ENCODE assay signal across 35 cellular contexts in the genomic region with DNA sequence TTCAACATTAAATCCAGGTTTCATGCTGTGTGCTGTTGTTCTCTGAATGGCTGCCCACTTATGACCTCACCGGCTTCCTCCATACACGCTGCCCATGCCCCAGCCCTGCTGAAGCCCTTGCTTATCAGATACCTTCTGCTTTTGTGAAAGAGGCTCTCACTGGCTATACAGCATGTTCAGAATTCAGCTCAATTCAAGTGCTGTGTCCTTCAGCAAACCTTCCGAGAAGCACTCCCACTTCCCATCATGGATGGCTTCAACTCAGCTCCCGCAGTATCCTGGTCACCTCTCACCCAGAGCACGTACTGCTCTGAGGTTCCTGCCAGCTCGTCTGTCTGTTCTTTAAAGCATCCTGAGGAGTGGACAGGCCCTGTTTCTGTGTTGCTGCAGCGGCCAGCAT. TPM values are rescaled to one million over a fixed set of nuclear protein-coding genes. Genes with fewer than 3 reads are reported as not detected.
A peak's percentile ranks its signal among the peaks of the same experiment; 100 is the strongest.
DNase-seq lines count a peak whose midpoint lies in the region; ATAC-seq, FAIRE-seq and TF ChIP-seq lines count a peak whose summit lies in the region.
"Had no signal": no experiment of that assay in that cellular context is flagged by ENCODE, and none has a peak within 500 bp of the region (broad histone marks: within the 10 kb centered on the region; RNA-seq: fewer than 3 reads in every experiment).

No MANE protein-coding gene starts in this region.

- no peak for TF ChIP-seq CTCF in WERI-Rb-1 (IDR thresholded peaks at IDR 0.05; ENCODE audit: low read depth, low read length)
- no peak for TF ChIP-seq CTCF in heart left ventricle (IDR thresholded peaks at IDR 0.05)
- no peak for TF ChIP-seq CTCF in D721Med (IDR thresholded peaks at IDR 0.05; ENCODE audit: insufficient read depth, missing control alignments)

- no peak overlapping the region for H3K18ac ChIP-seq in neuronal stem cell (ENCODE audit: low read length)

- H3K4ac ChIP-seq in neuronal stem cell (ENCODE audit: low read length): no peak overlapping the region

- H4K8ac ChIP-seq in neuronal stem cell (ENCODE audit: low read depth, low read length): no peak overlapping the region

- H3K36me3 ChIP-seq in WERI-Rb-1: peaks cover 40% of the 10 kb centered on the region
- peaks cover 0 to 38% (median 9%) of the 10 kb centered on the region in 9 donors for H3K36me3 ChIP-seq in heart left ventricle
- peaks cover 0 to 29% of the 10 kb centered on the region in 2 donors for H3K36me3 ChIP-seq in neuronal stem cell (replicated peaks in 1 of 2; ENCODE audit: control insufficient read depth in 2 of 2, insufficient read depth in 2 of 2, low read length in 2 of 2)
- H3K36me3 ChIP-seq: breast epithelium had no signal

- no peak for TF ChIP-seq POLR2A in heart left ventricle (IDR thresholded peaks at IDR 0.05)

- FAIRE-seq in D721Med (lab: Jason Lieb, UNC): no peak
- FAIRE-seq: G401.6, K562, pancreas had no signal

- peaks cover 29% of the 10 kb centered on the region for H3K36me3 Mint-ChIP-seq in activated T-helper 17 cell treated with anti-CD3 and anti-CD28 coated beads, Interleukin-2, amount 50 U/mL, for 72 hours (ENCODE audit: low read depth)

- H3K4me2 ChIP-seq in neuronal stem cell (ENCODE audit: insufficient read depth, low read length, poor library complexity, severe bottlenecking): no peak overlapping the region
- H3K4me2 ChIP-seq: BLaER1, SK-N-SH had no signal

- H3K4me3 Mint-ChIP-seq in activated T-helper 17 cell treated with anti-CD3 and anti-CD28 coated beads, Interleukin-2, amount 50 U/mL, for 72 hours: no peak overlapping the region
- H3K4me3 Mint-ChIP-seq: activated CD8-positive, alpha-beta memory T cell treated with anti-CD3 and anti-CD28 coated beads, Interleukin-2, amount 10 ng/mL, durations not matched to agents 7 days and 5 days; activated T-cell treated with anti-CD3 and anti-CD28 coated beads, Interleukin-2, amount 50 U/mL, for 72 hours; endodermal cell; H9; immature natural killer cell; natural killer cell treated with Interleukin-12 subunit alpha and Interleukin-12 subunit beta and Interleukin-15 and Interleukin-18, amount 100 ng/mL, for 72 hours; stimulated activated effector memory CD8-positive, alpha-beta T cell treated with anti-CD3 and anti-CD28 coated beads, Interleukin-12 subunit alpha, Interleukin-12 subunit beta, amount 100 ng/mL, for 72 hours; type B pancreatic cell had no signal

- H3K4me3 ChIP-seq in WERI-Rb-1 (ENCODE audit: low read depth, low read length) (no peak overlapping the region), heart left ventricle (no peak overlapping the region), neuronal stem cell (ENCODE audit: low read length in 2 of 2) (no peak overlapping the region)
- H3K4me3 ChIP-seq: adrenal gland, BLaER1, breast epithelium, coronary artery, gastroesophageal sphincter, K562, pancreas had no signal

- H3K79me1 ChIP-seq in neuronal stem cell (ENCODE audit: low read depth, low read length): peaks cover 5% of the 10 kb centered on the region

- H3K23ac ChIP-seq in neuronal stem cell (ENCODE audit: low read depth, low read length, poor library complexity): no peak overlapping the region

- no peak overlapping the region for H2BK5ac ChIP-seq in neuronal stem cell (ENCODE audit: low read length)

- H3K27me3 Mint-ChIP-seq in activated T-helper 17 cell treated with anti-CD3 and anti-CD28 coated beads, Interleukin-2, amount 50 U/mL, for 72 hours: no peaks in the 10 kb centered on the region
- H3K27me3 Mint-ChIP-seq: activated CD8-positive, alpha-beta memory T cell treated with anti-CD3 and anti-CD28 coated beads, Interleukin-2, amount 10 ng/mL, durations not matched to agents 7 days and 5 days; natural killer cell treated with Interleukin-12 subunit alpha and Interleukin-12 subunit beta and Interleukin-15 and Interleukin-18, amount 100 ng/mL, for 72 hours; type B pancreatic cell had no signal

- no peak overlapping the region for H3K14ac ChIP-seq in neuronal stem cell (ENCODE audit: low read length)

- H3K9ac ChIP-seq in neuronal stem cell (ENCODE audit: low read depth, low read length, poor library complexity): no peak overlapping the region
- H3K9ac ChIP-seq: BLaER1, SK-N-SH had no signal

- H3K4me1 Mint-ChIP-seq in activated T-helper 17 cell treated with anti-CD3 and anti-CD28 coated beads, Interleukin-2, amount 50 U/mL, for 72 hours: peaks cover 7% of the 10 kb centered on the region

- H3K9me3 Mint-ChIP-seq in activated T-helper 17 cell treated with anti-CD3 and anti-CD28 coated beads, Interleukin-2, amount 50 U/mL, for 72 hours: no peaks in the 10 kb centered on the region
- H3K9me3 Mint-ChIP-seq: activated T-cell treated with anti-CD3 and anti-CD28 coated beads, Interleukin-2, amount 50 U/mL, for 72 hours; endodermal cell; H9; natural killer cell treated with Interleukin-12 subunit alpha and Interleukin-12 subunit beta and Interleukin-15 and Interleukin-18, amount 100 ng/mL, for 72 hours; stimulated activated effector memory CD8-positive, alpha-beta T cell treated with anti-CD3 and anti-CD28 coated beads, Interleukin-12 subunit alpha, Interleukin-12 subunit beta, amount 100 ng/mL, for 72 hours; type B pancreatic cell had no signal

- no peaks in the 10 kb centered on the region for H3K9me3 ChIP-seq in WERI-Rb-1 (ENCODE audit: severe bottlenecking)
- H3K9me3 ChIP-seq in heart left ventricle: no peaks in the 10 kb centered on the region
- peaks cover 0 to 2% of the 10 kb centered on the region in 2 donors for H3K9me3 ChIP-seq in neuronal stem cell (replicated peaks in 1 of 2; ENCODE audit: control insufficient read depth in 2 of 2, insufficient read depth in 1 of 2, low read depth in 1 of 2, low read length in 2 of 2)
- H3K9me3 ChIP-seq: adrenal gland, BLaER1, breast epithelium, gastroesophageal sphincter, pancreas, SK-N-SH had no signal

- H2BK120ac ChIP-seq in neuronal stem cell (ENCODE audit: low read depth, low read length): no peak overlapping the region

- H3K4me1 ChIP-seq in heart left ventricle (peaks cover 0 to 47% (median 11%) of the 10 kb centered on the region in 12 donors), neuronal stem cell (ENCODE audit: control insufficient read depth in 2 of 2, insufficient read depth in 1 of 2, low read depth in 1 of 2, low read length in 2 of 2) (peaks cover 26 to 37% of the 10 kb centered on the region in 2 donors)
- H3K4me1 ChIP-seq: breast epithelium, pancreas had no signal

- no peak overlapping the region for H2AFZ ChIP-seq in neuronal stem cell (ENCODE audit: low read length)

- WGBS in heart left ventricle, 4 donors: 48 to 64% (median 51%) methylated on average over 7 of the region's 7 CpGs
- WGBS in neuronal stem cell (ENCODE audit: extremely low coverage in 2 of 2, insufficient read length in 2 of 2, insufficient replicate concordance in 1 of 2), 2 donors: no CpG with 5 or more reads among the region's 7 CpGs

- no peak overlapping the region for H2BK15ac ChIP-seq in neuronal stem cell (ENCODE audit: low read length)

- ATAC-seq in heart left ventricle (peak; percentile 70 to 87 (median 84)), GM21381 (IDR thresholded peaks at IDR 0.05; ENCODE audit: unreplicated experiment) (no peak)
- ATAC-seq in activated T-helper 17 cell treated with anti-CD3 and anti-CD28 coated beads, Interleukin-2, amount 50 U/mL, for 72 hours (replicated peaks): no peak
- ATAC-seq: activated CD8-positive, alpha-beta memory T cell treated with anti-CD3 and anti-CD28 coated beads, Interleukin-2, amount 10 ng/mL, durations not matched to agents 7 days and 5 days; activated T-cell treated with anti-CD3 and anti-CD28 coated beads, Interleukin-2, amount 50 U/mL, for 72 hours; gastroesophageal sphincter; K562; natural killer cell treated with Interleukin-12 subunit alpha and Interleukin-12 subunit beta and Interleukin-15 and Interleukin-18, amount 100 ng/mL, for 72 hours; pancreas; stimulated activated effector memory CD8-positive, alpha-beta T cell treated with anti-CD3 and anti-CD28 coated beads, Interleukin-12 subunit alpha, Interleukin-12 subunit beta, amount 100 ng/mL, for 72 hours had no signal

- no peaks in the 10 kb centered on the region for H3K27me3 ChIP-seq in WERI-Rb-1 (ENCODE audit: insufficient read depth, low read depth, severe bottlenecking)
- H3K27me3 ChIP-seq in heart left ventricle: no peaks in the 10 kb centered on the region
- H3K27me3 ChIP-seq in neuronal stem cell (ENCODE audit: control insufficient read depth in 3 of 3, insufficient read depth in 3 of 3, low read depth in 1 of 3, low read length in 3 of 3): no peaks in the 10 kb centered on the region
- H3K27me3 ChIP-seq: adrenal gland, BLaER1, breast epithelium, gastroesophageal sphincter, pancreas had no signal

- no peak overlapping the region for H3K27ac Mint-ChIP-seq in activated T-helper 17 cell treated with anti-CD3 and anti-CD28 coated beads, Interleukin-2, amount 50 U/mL, for 72 hours
- H3K27ac Mint-ChIP-seq: activated CD8-positive, alpha-beta memory T cell treated with anti-CD3 and anti-CD28 coated beads, Interleukin-2, amount 10 ng/mL, durations not matched to agents 7 days and 5 days; activated T-cell treated with anti-CD3 and anti-CD28 coated beads, Interleukin-2, amount 50 U/mL, for 72 hours; endodermal cell; H9; immature natural killer cell; natural killer cell treated with Interleukin-12 subunit alpha and Interleukin-12 subunit beta and Interleukin-15 and Interleukin-18, amount 100 ng/mL, for 72 hours; stimulated activated effector memory CD8-positive, alpha-beta T cell treated with anti-CD3 and anti-CD28 coated beads, Interleukin-12 subunit alpha, Interleukin-12 subunit beta, amount 100 ng/mL, for 72 hours; type B pancreatic cell had no signal

- H4K91ac ChIP-seq in neuronal stem cell (ENCODE audit: low read depth, low read length, poor library complexity): no peak overlapping the region

- DNase-seq in NCI-H146 treated with DMSO at 0.1 percent for 48 hours (lab: John Stamatoyannopoulos, UW; ENCODE audit: unreplicated experiment) (peak; percentile 99), WERI-Rb-1 (peak; percentile 15), heart left ventricle (peak in 2 of 5 donors; percentile 54 to 69), neuronal stem cell (ENCODE audit: low spot score) (no peak), D721Med (ENCODE audit: insufficient read length, low spot score) (no peak)
- DNase-seq: activated CD4-positive, alpha-beta T cell treated with anti-CD3 and anti-CD28 coated beads, Interleukin-2, amount 50 U/mL, for 1 hour; activated CD8-positive, alpha-beta memory T cell treated with anti-CD3 and anti-CD28 coated beads, Interleukin-2, amount 10 ng/mL, durations not matched to agents 7 days and 5 days; activated naive CD4-positive, alpha-beta T cell treated with Interleukin-2 at 50 U/mL for 16 hours; activated T-cell treated with anti-CD3 and anti-CD28 coated beads, Interleukin-2, amount 50 U/mL, for 72 hours; DMS53; endodermal cell; H9; hypothalamus; immature natural killer cell; NCI-H1105; NCI-H2029; NCI-H446; NCI-H774; pancreas; SK-N-SH; stimulated activated CD4-positive, alpha-beta T cell treated with anti-CD3 and anti-CD28 coated beads, Interleukin-12 subunit alpha, Interleukin-12 subunit beta, amount 100 ng/mL, for 4 hours; stimulated activated CD4-positive, alpha-beta T cell treated with anti-CD3 and anti-CD28 coated beads, Interleukin-4, amount 100 ng/mL, for 24 hours; T-helper 2 cell had no signal

- H2AK5ac ChIP-seq in neuronal stem cell (ENCODE audit: low read depth, low read length): no peak overlapping the region

- no peak overlapping the region for H2BK12ac ChIP-seq in neuronal stem cell (ENCODE audit: low read length)

- intact Hi-C loops in heart left ventricle (cut with DNase I): no loop called here

- H3K27ac ChIP-seq in WERI-Rb-1 (no peak overlapping the region), heart left ventricle (peak overlapping the region in 5 of 12 donors; percentile 13 to 72 (median 60)), neuronal stem cell (replicated peaks; ENCODE audit: low read length) (peak overlapping the region; percentile 0)
- H3K27ac ChIP-seq: adrenal gland, BLaER1, breast epithelium, coronary artery, gastroesophageal sphincter, pancreas had no signal

RNA-seq across cellular contexts. Expression of gene PPFIA1, which starts 49.2 kb away (rescaled TPM):
- 10 to 100 TPM; 32.2 to 53.1 (median 40.7) TPM for total RNA-seq in heart left ventricle
- 10 to 100 TPM; 15.8 to 28.0 TPM for polyA plus RNA-seq in heart left ventricle
- polyA plus RNA-seq in neuronal stem cell (2013, experiment 1 of 2): 27.6 TPM
- polyA plus RNA-seq in neuronal stem cell (2013, experiment 2 of 2): 28.2 TPM
- 10 to 100 TPM; 34.0 to 44.5 TPM for total RNA-seq in activated T-helper 17 cell treated with anti-CD3 and anti-CD28 coated beads, Interleukin-2, amount 50 U/mL, for 72 hours

Comparison
In these comparisons a context has a peak if more than half of its experiments do, and no peak if none do; other contexts are left out.
1. DNase-seq: peak in NCI-H146 treated with DMSO at 0.1 percent for 48 hours (single experiment) and WERI-Rb-1 (single experiment); none in neuronal stem cell (single experiment) and D721Med (single experiment).
2. ATAC-seq: peak in heart left ventricle (4 of 4); none in GM21381 (single experiment) and activated T-helper 17 cell treated with anti-CD3 and anti-CD28 coated beads, Interleukin-2, amount 50 U/mL, for 72 hours (single experiment).